In the genomic region with DNA sequence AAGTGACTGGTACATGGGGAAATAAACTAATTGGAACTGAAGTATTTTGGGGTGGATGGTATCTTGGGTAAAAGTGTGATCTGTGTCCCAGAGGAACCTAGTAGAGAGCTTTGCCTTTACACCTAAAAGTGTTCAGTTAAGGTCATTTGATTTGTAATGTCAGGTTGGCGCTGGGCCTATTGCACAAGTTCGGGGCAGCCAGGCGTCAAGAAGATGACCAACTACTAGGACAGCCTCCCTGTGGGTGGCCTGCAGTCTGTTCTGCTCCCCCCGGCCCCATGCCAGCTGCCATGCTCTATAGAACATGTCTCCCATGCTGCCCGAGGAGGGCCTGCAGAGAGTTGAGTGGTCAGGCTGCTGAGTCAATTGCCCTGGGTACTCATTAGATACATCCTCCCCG, we compare ENCODE assay signal across 23 cellular contexts. TPM values are rescaled to one million over a fixed set of nuclear protein-coding genes. Genes with fewer than 3 reads are reported as not detected.
DNase-seq lines count a peak whose midpoint lies in the region; ATAC-seq, FAIRE-seq and TF ChIP-seq lines count a peak whose summit lies in the region.
"Had no signal": no experiment of that assay in that cellular context is flagged by ENCODE, and none has a peak within 500 bp of the region (broad histone marks: within the 10 kb centered on the region; RNA-seq: fewer than 3 reads in every experiment).

No MANE protein-coding gene starts in this region.

- H2BK12ac ChIP-seq in neuronal stem cell (ENCODE audit: low read length) (no peak overlapping the region), mesenchymal stem cell (ENCODE audit: low read length in 2 of 2) (no peak overlapping the region)

- no peaks in the 10 kb centered on the region for H3K27me3 Mint-ChIP-seq in T-helper 1 cell treated with Interleukin-12 subunit alpha and Interleukin-12 subunit beta and Interleukin-4 antibody, amounts not matched to agents 30 μg/mL and 1 μg/mL, for 36 hours (ENCODE audit: low read depth)
- no peaks in the 10 kb centered on the region for H3K27me3 Mint-ChIP-seq in Caco-2 (ENCODE audit: insufficient read depth, unreplicated experiment)
- H3K27me3 Mint-ChIP-seq: activated naive CD4-positive, alpha-beta T cell treated with anti-CD3 and anti-CD28 coated beads, Interleukin-2, amount 50 U/mL, for 24 hours; naive thymus-derived CD8-positive, alpha-beta T cell had no signal

- H3K4me3 Mint-ChIP-seq in T-helper 1 cell treated with Interleukin-12 subunit alpha and Interleukin-12 subunit beta and Interleukin-4 antibody, amounts not matched to agents 30 μg/mL and 1 μg/mL, for 36 hours: no peak overlapping the region
- no peak overlapping the region for H3K4me3 Mint-ChIP-seq in Caco-2 (ENCODE audit: unreplicated experiment)
- H3K4me3 Mint-ChIP-seq: activated naive CD4-positive, alpha-beta T cell treated with anti-CD3 and anti-CD28 coated beads, Interleukin-2, amount 50 U/mL, for 24 hours; naive thymus-derived CD8-positive, alpha-beta T cell had no signal

- H3K18ac ChIP-seq in neuronal stem cell (ENCODE audit: low read length) (no peak overlapping the region), mesenchymal stem cell (ENCODE audit: low read depth in 1 of 2, low read length in 2 of 2) (no peak overlapping the region)

- no TSS peak for BruUV-seq in Caco-2 (replicated peaks; lab: Mats Ljungman, UMichigan)

- no peak overlapping the region for H2AFZ ChIP-seq in neuronal stem cell (ENCODE audit: low read length)
- H2AFZ ChIP-seq in mesenchymal stem cell (ENCODE audit: low read depth, low read length): no peak overlapping the region
- H2AFZ ChIP-seq: hepatocyte had no signal

- CTCF ChIA-PET in Caco-2 (lab: Charles Lee): no interaction called here

- no CpG with 5 or more reads among the region's 6 CpGs for WGBS in neuronal stem cell (ENCODE audit: extremely low coverage in 2 of 2, insufficient read length in 2 of 2, insufficient replicate concordance in 1 of 2), 2 donors
- WGBS in mesenchymal stem cell: 96% methylated on average over 5 of the region's 6 CpGs

- no peaks in the 10 kb centered on the region for H3K9me3 Mint-ChIP-seq in T-helper 1 cell treated with Interleukin-12 subunit alpha and Interleukin-12 subunit beta and Interleukin-4 antibody, amounts not matched to agents 30 μg/mL and 1 μg/mL, for 36 hours
- no peaks in the 10 kb centered on the region for H3K9me3 Mint-ChIP-seq in Caco-2 (ENCODE audit: unreplicated experiment)
- H3K9me3 Mint-ChIP-seq: activated naive CD4-positive, alpha-beta T cell treated with anti-CD3 and anti-CD28 coated beads, Interleukin-2, amount 50 U/mL, for 24 hours; naive thymus-derived CD8-positive, alpha-beta T cell had no signal

- POLR2A ChIA-PET in Caco-2 (lab: Charles Lee): no interaction called here

- H3K4me1 Mint-ChIP-seq in T-helper 1 cell treated with Interleukin-12 subunit alpha and Interleukin-12 subunit beta and Interleukin-4 antibody, amounts not matched to agents 30 μg/mL and 1 μg/mL, for 36 hours (ENCODE audit: low read depth): peaks cover 31% of the 10 kb centered on the region
- peaks cover 23% of the 10 kb centered on the region for H3K4me1 Mint-ChIP-seq in Caco-2 (ENCODE audit: low read depth, unreplicated experiment)
- H3K4me1 Mint-ChIP-seq: activated naive CD4-positive, alpha-beta T cell treated with anti-CD3 and anti-CD28 coated beads, Interleukin-2, amount 50 U/mL, for 24 hours; naive thymus-derived CD8-positive, alpha-beta T cell had no signal

- H3K4me3 ChIP-seq in Caco-2 (ENCODE audit: low read depth, low read length): no peak overlapping the region
- no peak overlapping the region for H3K4me3 ChIP-seq in WERI-Rb-1 (ENCODE audit: low read depth, low read length)
- no peak overlapping the region for H3K4me3 ChIP-seq in neuronal stem cell (ENCODE audit: low read length in 2 of 2)
- H3K4me3 ChIP-seq in kidney (ENCODE audit: low read length in 2 of 2): no peak overlapping the region
- H3K4me3 ChIP-seq in mesenchymal stem cell (ENCODE audit: insufficient read depth in 1 of 2, low read depth in 1 of 2, low read length in 2 of 2): no peak overlapping the region
- H3K4me3 ChIP-seq: BLaER1, hepatocyte, skin epidermis, testis had no signal

- no peak overlapping the region for H3K23ac ChIP-seq in neuronal stem cell (ENCODE audit: low read depth, low read length, poor library complexity)
- H3K23ac ChIP-seq in mesenchymal stem cell (ENCODE audit: low read length in 2 of 2): no peak overlapping the region

- FAIRE-seq in kidney (lab: Jason Lieb, UNC): no peak
- FAIRE-seq: A204.1, colon, endometrium had no signal

- peak overlapping the region; percentile 42 for H3K27ac Mint-ChIP-seq in T-helper 1 cell treated with Interleukin-12 subunit alpha and Interleukin-12 subunit beta and Interleukin-4 antibody, amounts not matched to agents 30 μg/mL and 1 μg/mL, for 36 hours
- H3K27ac Mint-ChIP-seq in Caco-2 (ENCODE audit: unreplicated experiment): peak overlapping the region; percentile 33
- H3K27ac Mint-ChIP-seq: activated naive CD4-positive, alpha-beta T cell treated with anti-CD3 and anti-CD28 coated beads, Interleukin-2, amount 50 U/mL, for 24 hours; naive thymus-derived CD8-positive, alpha-beta T cell had no signal

- no peak overlapping the region for H4K91ac ChIP-seq in neuronal stem cell (ENCODE audit: low read depth, low read length, poor library complexity)
- no peak overlapping the region for H4K91ac ChIP-seq in mesenchymal stem cell (ENCODE audit: low read length)

- no peak overlapping the region for H2AK5ac ChIP-seq in neuronal stem cell (ENCODE audit: low read depth, low read length)
- no peak overlapping the region for H2AK5ac ChIP-seq in mesenchymal stem cell (ENCODE audit: low read length, severe bottlenecking)

- TF ChIP-seq CTCF in Caco-2 (IDR thresholded peaks at IDR 0.05; ENCODE audit: insufficient read depth in 1 of 2, low read depth in 1 of 2, low read length in 1 of 2, severe bottlenecking in 1 of 2, unreplicated experiment in 1 of 2): no peak
- TF ChIP-seq CTCF in WERI-Rb-1 (IDR thresholded peaks at IDR 0.05; ENCODE audit: low read depth, low read length): no peak
- no peak for TF ChIP-seq CTCF in kidney (IDR thresholded peaks at IDR 0.05; ENCODE audit: borderline replicate concordance, extremely low read depth, insufficient read depth)

- intact Hi-C loops in Caco-2 (cut with micrococcal nuclease; ENCODE audit: unreplicated experiment) (no loop called here), kidney (cut with DNase I) (no loop called here)

- H3K14ac ChIP-seq in neuronal stem cell (ENCODE audit: low read length): no peak overlapping the region
- no peak overlapping the region for H3K14ac ChIP-seq in mesenchymal stem cell (ENCODE audit: low read length in 2 of 2)

- no peak overlapping the region for H4K8ac ChIP-seq in neuronal stem cell (ENCODE audit: low read depth, low read length)
- H4K8ac ChIP-seq in mesenchymal stem cell (ENCODE audit: low read length): no peak overlapping the region

- peak; percentile 66 for ATAC-seq in left lobe of liver
- ATAC-seq: naive thymus-derived CD8-positive, alpha-beta T cell had no signal

- H2BK120ac ChIP-seq in neuronal stem cell (ENCODE audit: low read depth, low read length) (no peak overlapping the region), mesenchymal stem cell (ENCODE audit: low read depth, low read length) (no peak overlapping the region)

- H3K27ac ChIP-seq in WERI-Rb-1 (peak overlapping the region; percentile 34), neuronal stem cell (replicated peaks; ENCODE audit: low read length) (no peak overlapping the region), kidney (ENCODE audit: low read depth in 2 of 2, low read length in 2 of 2) (no peak overlapping the region), mesenchymal stem cell (ENCODE audit: low read length, poor library complexity, severe bottlenecking) (no peak overlapping the region)
- H3K27ac ChIP-seq: hepatocyte, skin epidermis, testis had no signal

- H3K36me3 ChIP-seq in Caco-2 (ENCODE audit: control insufficient read depth, insufficient read depth, low read length) (peaks cover 4% of the 10 kb centered on the region), WERI-Rb-1 (peaks cover 75% of the 10 kb centered on the region), neuronal stem cell (replicated peaks in 1 of 2; ENCODE audit: control insufficient read depth in 2 of 2, insufficient read depth in 2 of 2, low read length in 2 of 2) (peaks cover 14 to 92% of the 10 kb centered on the region in 2 donors), kidney (ENCODE audit: control insufficient read depth in 1 of 2, insufficient read depth in 2 of 2, low read length in 2 of 2) (no peaks in the 10 kb centered on the region), mesenchymal stem cell (ENCODE audit: control insufficient read depth in 1 of 2, insufficient read depth in 2 of 2, low read depth in 1 of 2, low read length in 2 of 2) (peaks cover 0 to 14% of the 10 kb centered on the region in 2 experiments)

- H3K4me1 ChIP-seq in Caco-2 (peaks cover 13% of the 10 kb centered on the region), neuronal stem cell (ENCODE audit: control insufficient read depth in 2 of 2, insufficient read depth in 1 of 2, low read depth in 1 of 2, low read length in 2 of 2) (peaks cover 1 to 2% of the 10 kb centered on the region in 2 donors), kidney (ENCODE audit: control insufficient read depth in 1 of 2, insufficient read depth in 1 of 2, low read depth in 1 of 2, low read length in 2 of 2) (peaks cover 0 to 8% of the 10 kb centered on the region in 2 donors), mesenchymal stem cell (ENCODE audit: control insufficient read depth, insufficient read depth, low read depth, low read length) (peaks cover 11% of the 10 kb centered on the region)
- H3K4me1 ChIP-seq: testis had no signal

- no peaks in the 10 kb centered on the region for H3K27me3 ChIP-seq in Caco-2 (replicated peaks; ENCODE audit: control insufficient read depth, insufficient read depth, low read length)
- H3K27me3 ChIP-seq in WERI-Rb-1 (ENCODE audit: insufficient read depth, low read depth, severe bottlenecking): no peaks in the 10 kb centered on the region
- H3K27me3 ChIP-seq in neuronal stem cell (ENCODE audit: control insufficient read depth in 3 of 3, insufficient read depth in 3 of 3, low read depth in 1 of 3, low read length in 3 of 3): no peaks in the 10 kb centered on the region
- H3K27me3 ChIP-seq in mesenchymal stem cell (ENCODE audit: control insufficient read depth in 1 of 2, insufficient read depth in 1 of 2, low read length in 2 of 2): no peaks in the 10 kb centered on the region
- H3K27me3 ChIP-seq: BLaER1, hepatocyte, testis had no signal

- H3K79me1 ChIP-seq in neuronal stem cell (ENCODE audit: low read depth, low read length) (peaks cover 2% of the 10 kb centered on the region), mesenchymal stem cell (replicated peaks; ENCODE audit: low read length, poor library complexity, severe bottlenecking) (peaks cover 2% of the 10 kb centered on the region)

- H3K4me2 ChIP-seq in neuronal stem cell (ENCODE audit: insufficient read depth, low read length, poor library complexity, severe bottlenecking): no peak overlapping the region
- no peak overlapping the region for H3K4me2 ChIP-seq in mesenchymal stem cell (ENCODE audit: low read length, poor library complexity, severe bottlenecking)
- H3K4me2 ChIP-seq: BLaER1, hepatocyte had no signal

- no peak overlapping the region for H3K9ac ChIP-seq in neuronal stem cell (ENCODE audit: low read depth, low read length, poor library complexity)
- no peak overlapping the region for H3K9ac ChIP-seq in kidney (ENCODE audit: low read length in 2 of 2)
- no peak overlapping the region for H3K9ac ChIP-seq in mesenchymal stem cell (ENCODE audit: low read length)
- H3K9ac ChIP-seq: BLaER1 had no signal

- H3K36me3 Mint-ChIP-seq in T-helper 1 cell treated with Interleukin-12 subunit alpha and Interleukin-12 subunit beta and Interleukin-4 antibody, amounts not matched to agents 30 μg/mL and 1 μg/mL, for 36 hours (ENCODE audit: low read depth): peaks cover 50% of the 10 kb centered on the region
- peaks cover 88% of the 10 kb centered on the region for H3K36me3 Mint-ChIP-seq in Caco-2 (ENCODE audit: insufficient read depth, unreplicated experiment)
- H3K36me3 Mint-ChIP-seq: activated naive CD4-positive, alpha-beta T cell treated with anti-CD3 and anti-CD28 coated beads, Interleukin-2, amount 50 U/mL, for 24 hours; naive thymus-derived CD8-positive, alpha-beta T cell had no signal

- H3K9me3 ChIP-seq in Caco-2 (no peaks in the 10 kb centered on the region), WERI-Rb-1 (ENCODE audit: severe bottlenecking) (no peaks in the 10 kb centered on the region), neuronal stem cell (replicated peaks in 1 of 2; ENCODE audit: control insufficient read depth in 2 of 2, insufficient read depth in 1 of 2, low read depth in 1 of 2, low read length in 2 of 2) (no peaks in the 10 kb centered on the region), kidney (ENCODE audit: control insufficient read depth in 1 of 2, low read length in 2 of 2) (no peaks in the 10 kb centered on the region), mesenchymal stem cell (ENCODE audit: control insufficient read depth, low read length) (no peaks in the 10 kb centered on the region)
- H3K9me3 ChIP-seq: BLaER1, testis had no signal

- no peak overlapping the region for H2BK5ac ChIP-seq in neuronal stem cell (ENCODE audit: low read length)
- no peak overlapping the region for H2BK5ac ChIP-seq in mesenchymal stem cell (ENCODE audit: low read depth, low read length, poor library complexity, severe bottlenecking)

- H3K4ac ChIP-seq in neuronal stem cell (ENCODE audit: low read length) (no peak overlapping the region), mesenchymal stem cell (ENCODE audit: low read depth in 1 of 2, low read length in 2 of 2) (no peak overlapping the region)

- no peak overlapping the region for H2BK15ac ChIP-seq in neuronal stem cell (ENCODE audit: low read length)
- no peak overlapping the region for H2BK15ac ChIP-seq in mesenchymal stem cell (ENCODE audit: low read depth, poor library complexity, severe bottlenecking)

- DNase-seq in T-helper 1 cell (no peak), Caco-2 (no peak), WERI-Rb-1 (no peak), left lobe of liver (ENCODE audit: low spot score) (no peak), neuronal stem cell (ENCODE audit: low spot score) (no peak), kidney (no peak), mesenchymal stem cell (no peak)
- DNase-seq: activated CD8-positive, alpha-beta memory T cell treated with anti-CD3 and anti-CD28 coated beads, Interleukin-2, amount 50 U/mL, for 4 hours; islet precursor cell; mesendoderm; MM.1S; naive thymus-derived CD8-positive, alpha-beta T cell; NCI-H187; SHP77; testis had no signal

RNA-seq across cellular contexts. Expression of a gene that starts 10.1 kb away (rescaled TPM):
- total RNA-seq in Caco-2 (2022) (160 and 169 TPM in 2 replicates), left lobe of liver (2.7 TPM), kidney (5.5 TPM)
- polyA plus RNA-seq in neuronal stem cell (2013, experiment 1 of 2): 66.4 TPM
- polyA plus RNA-seq in neuronal stem cell (2013, experiment 2 of 2): 69.3 TPM
- 3.6 TPM for polyA plus RNA-seq in kidney (ENCODE audit: insufficient read depth, low read depth, low replicate concordance)
- 18.2 TPM for polyA plus RNA-seq in mesenchymal stem cell (2013, experiment 1 of 2)
- 20.1 TPM for polyA plus RNA-seq in mesenchymal stem cell (2013, experiment 2 of 2)

RNA-seq across cellular contexts. Expression of a gene that starts 52.4 kb away (rescaled TPM):
- total RNA-seq in Caco-2 (2022) (0.91 and 1.4 TPM in 2 replicates), left lobe of liver (0.65 TPM), kidney (245 TPM)
- polyA plus RNA-seq in neuronal stem cell (2013, experiment 1 of 2): 0.26 TPM
- 0.24 TPM for polyA plus RNA-seq in neuronal stem cell (2013, experiment 2 of 2)
- polyA plus RNA-seq in kidney (ENCODE audit: insufficient read depth, low read depth, low replicate concordance): 276 TPM
- 0.22 TPM for polyA plus RNA-seq in mesenchymal stem cell (2013, experiment 1 of 2)
- 0.34 TPM for polyA plus RNA-seq in mesenchymal stem cell (2013, experiment 2 of 2)
- total RNA-seq: naive thymus-derived CD8-positive, alpha-beta T cell had no signal
- polyA plus RNA-seq: naive thymus-derived CD8-positive, alpha-beta T cell had no signal

Comparison
In these comparisons a context has a peak if more than half of its experiments do, and no peak if none do; other contexts are left out.
1. RNA of a gene that starts 10.1 kb away (total RNA-seq): 160 to 169 TPM in Caco-2; 5.5 TPM in kidney (single experiment) and 2.7 TPM in left lobe of liver (single experiment); every median in the first group is over 10 times any median in the second.
2. RNA of a gene that starts 52.4 kb away (total RNA-seq): 245 TPM in kidney (single experiment); 0.91 to 1.4 TPM in Caco-2 and 0.65 TPM in left lobe of liver (single experiment); every median in the first group is over 100 times any median in the second.